Comparison of ENCODE assay signal across 1 cellular context in the genomic region with DNA sequence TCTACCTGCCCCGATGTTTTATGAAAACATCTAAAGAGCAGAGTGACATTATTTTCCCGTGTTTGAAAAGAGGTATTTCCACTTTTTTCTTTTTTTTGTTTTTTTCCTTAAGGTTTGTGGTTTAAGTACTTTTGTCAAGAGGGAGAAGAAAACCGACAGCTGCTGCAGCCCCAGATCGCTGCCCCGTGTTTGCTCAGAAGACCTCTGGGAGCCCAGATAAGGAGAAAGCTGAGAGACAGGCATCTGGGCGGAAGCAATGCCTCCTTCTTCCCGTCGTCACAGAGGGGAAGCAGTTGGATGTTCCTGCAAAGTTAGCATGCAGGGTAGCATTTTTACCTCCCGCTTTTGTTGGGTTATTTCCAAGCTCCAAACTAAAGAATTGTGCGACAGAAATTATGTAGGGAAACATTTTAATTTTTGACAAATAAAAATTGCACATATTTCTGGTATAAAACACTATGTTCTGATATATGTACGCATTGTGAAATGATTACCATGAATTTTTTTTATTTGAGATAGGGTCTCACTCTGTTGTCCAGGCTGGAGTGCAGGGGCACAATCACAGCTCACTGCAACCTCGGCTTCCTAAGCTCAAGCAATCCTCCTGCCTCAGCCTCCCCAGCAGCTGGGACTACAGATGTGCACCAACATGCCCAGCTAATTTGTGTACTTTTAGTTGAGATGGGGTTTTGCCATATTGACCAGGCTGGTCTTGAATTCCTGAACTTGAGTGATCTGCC.
A peak's percentile ranks its signal among the peaks of the same experiment; 100 is the strongest.
TF ChIP-seq lines count a peak whose summit lies in the region.

No MANE protein-coding gene starts in this region.

TF ChIP-seq in K562, 482 proteins besides CTCF, POLR2A, EP300 and RAD21 (continued from another document and continues in another):
- TF ChIP-seq, protein P1, sequence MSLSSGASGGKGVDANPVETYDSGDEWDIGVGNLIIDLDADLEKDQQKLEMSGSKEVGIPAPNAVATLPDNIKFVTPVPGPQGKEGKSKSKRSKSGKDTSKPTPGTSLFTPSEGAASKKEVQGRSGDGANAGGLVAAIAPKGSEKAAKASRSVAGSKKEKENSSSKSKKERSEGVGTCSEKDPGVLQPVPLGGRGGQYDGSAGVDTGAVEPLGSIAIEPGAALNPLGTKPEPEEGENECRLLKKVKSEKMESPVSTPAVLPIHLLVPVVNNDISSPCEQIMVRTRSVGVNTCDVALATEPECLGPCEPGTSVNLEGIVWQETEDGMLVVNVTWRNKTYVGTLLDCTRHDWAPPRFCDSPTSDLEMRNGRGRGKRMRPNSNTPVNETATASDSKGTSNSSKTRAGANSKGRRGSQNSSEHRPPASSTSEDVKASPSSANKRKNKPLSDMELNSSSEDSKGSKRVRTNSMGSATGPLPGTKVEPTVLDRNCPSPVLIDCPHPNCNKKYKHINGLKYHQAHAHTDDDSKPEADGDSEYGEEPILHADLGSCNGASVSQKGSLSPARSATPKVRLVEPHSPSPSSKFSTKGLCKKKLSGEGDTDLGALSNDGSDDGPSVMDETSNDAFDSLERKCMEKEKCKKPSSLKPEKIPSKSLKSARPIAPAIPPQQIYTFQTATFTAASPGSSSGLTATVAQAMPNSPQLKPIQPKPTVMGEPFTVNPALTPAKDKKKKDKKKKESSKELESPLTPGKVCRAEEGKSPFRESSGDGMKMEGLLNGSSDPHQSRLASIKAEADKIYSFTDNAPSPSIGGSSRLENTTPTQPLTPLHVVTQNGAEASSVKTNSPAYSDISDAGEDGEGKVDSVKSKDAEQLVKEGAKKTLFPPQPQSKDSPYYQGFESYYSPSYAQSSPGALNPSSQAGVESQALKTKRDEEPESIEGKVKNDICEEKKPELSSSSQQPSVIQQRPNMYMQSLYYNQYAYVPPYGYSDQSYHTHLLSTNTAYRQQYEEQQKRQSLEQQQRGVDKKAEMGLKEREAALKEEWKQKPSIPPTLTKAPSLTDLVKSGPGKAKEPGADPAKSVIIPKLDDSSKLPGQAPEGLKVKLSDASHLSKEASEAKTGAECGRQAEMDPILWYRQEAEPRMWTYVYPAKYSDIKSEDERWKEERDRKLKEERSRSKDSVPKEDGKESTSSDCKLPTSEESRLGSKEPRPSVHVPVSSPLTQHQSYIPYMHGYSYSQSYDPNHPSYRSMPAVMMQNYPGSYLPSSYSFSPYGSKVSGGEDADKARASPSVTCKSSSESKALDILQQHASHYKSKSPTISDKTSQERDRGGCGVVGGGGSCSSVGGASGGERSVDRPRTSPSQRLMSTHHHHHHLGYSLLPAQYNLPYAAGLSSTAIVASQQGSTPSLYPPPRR (CRISPR knock-in tag; IDR thresholded peaks at IDR 0.05; ENCODE audit: borderline replicate concordance): no peak
- TF ChIP-seq PKNOX1 (IDR thresholded peaks at IDR 0.05): peak; percentile 84
- no peak for TF ChIP-seq TGIF2 (CRISPR knock-in tag; IDR thresholded peaks at IDR 0.05)
- no peak for TF ChIP-seq DDX20 (tag; IDR thresholded peaks at IDR 0.05; ENCODE audit: low read depth)
- no peak for TF ChIP-seq PHF8 (IDR thresholded peaks at IDR 0.05; ENCODE audit: borderline replicate concordance, low read length)
- TF ChIP-seq TSHZ1 (CRISPR knock-in tag; IDR thresholded peaks at IDR 0.05): no peak
- TF ChIP-seq ZFP1 (CRISPR knock-in tag; IDR thresholded peaks at IDR 0.05): no peak
- TF ChIP-seq STAG1 (CRISPR knock-in tag; IDR thresholded peaks at IDR 0.05; ENCODE audit: borderline replicate concordance): no peak
- TF ChIP-seq POLR2B (IDR thresholded peaks at IDR 0.05; ENCODE audit: low read depth, partially characterized antibody): no peak
- no peak for TF ChIP-seq RFX5 (IDR thresholded peaks at IDR 0.05; ENCODE audit: low read depth, low read length)
- TF ChIP-seq LARP7 (IDR thresholded peaks at IDR 0.05): no peak
- no peak for TF ChIP-seq RFX7 (CRISPR knock-in tag; IDR thresholded peaks at IDR 0.05)
- TF ChIP-seq, protein P2, sequence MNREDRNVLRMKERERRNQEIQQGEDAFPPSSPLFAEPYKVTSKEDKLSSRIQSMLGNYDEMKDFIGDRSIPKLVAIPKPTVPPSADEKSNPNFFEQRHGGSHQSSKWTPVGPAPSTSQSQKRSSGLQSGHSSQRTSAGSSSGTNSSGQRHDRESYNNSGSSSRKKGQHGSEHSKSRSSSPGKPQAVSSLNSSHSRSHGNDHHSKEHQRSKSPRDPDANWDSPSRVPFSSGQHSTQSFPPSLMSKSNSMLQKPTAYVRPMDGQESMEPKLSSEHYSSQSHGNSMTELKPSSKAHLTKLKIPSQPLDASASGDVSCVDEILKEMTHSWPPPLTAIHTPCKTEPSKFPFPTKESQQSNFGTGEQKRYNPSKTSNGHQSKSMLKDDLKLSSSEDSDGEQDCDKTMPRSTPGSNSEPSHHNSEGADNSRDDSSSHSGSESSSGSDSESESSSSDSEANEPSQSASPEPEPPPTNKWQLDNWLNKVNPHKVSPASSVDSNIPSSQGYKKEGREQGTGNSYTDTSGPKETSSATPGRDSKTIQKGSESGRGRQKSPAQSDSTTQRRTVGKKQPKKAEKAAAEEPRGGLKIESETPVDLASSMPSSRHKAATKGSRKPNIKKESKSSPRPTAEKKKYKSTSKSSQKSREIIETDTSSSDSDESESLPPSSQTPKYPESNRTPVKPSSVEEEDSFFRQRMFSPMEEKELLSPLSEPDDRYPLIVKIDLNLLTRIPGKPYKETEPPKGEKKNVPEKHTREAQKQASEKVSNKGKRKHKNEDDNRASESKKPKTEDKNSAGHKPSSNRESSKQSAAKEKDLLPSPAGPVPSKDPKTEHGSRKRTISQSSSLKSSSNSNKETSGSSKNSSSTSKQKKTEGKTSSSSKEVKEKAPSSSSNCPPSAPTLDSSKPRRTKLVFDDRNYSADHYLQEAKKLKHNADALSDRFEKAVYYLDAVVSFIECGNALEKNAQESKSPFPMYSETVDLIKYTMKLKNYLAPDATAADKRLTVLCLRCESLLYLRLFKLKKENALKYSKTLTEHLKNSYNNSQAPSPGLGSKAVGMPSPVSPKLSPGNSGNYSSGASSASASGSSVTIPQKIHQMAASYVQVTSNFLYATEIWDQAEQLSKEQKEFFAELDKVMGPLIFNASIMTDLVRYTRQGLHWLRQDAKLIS (CRISPR knock-in tag; IDR thresholded peaks at IDR 0.05): no peak
- TF ChIP-seq BACH1 (tag; IDR thresholded peaks at IDR 0.05): no peak
- no peak for TF ChIP-seq NR3C1 (CRISPR knock-in tag; IDR thresholded peaks at IDR 0.05)
- peak; percentile 25; the same call in 1 of the 2 replicates for TF ChIP-seq ZNF24 (IDR thresholded peaks at IDR 0.05)
- no peak for TF ChIP-seq SFPQ (IDR thresholded peaks at IDR 0.05; ENCODE audit: low read depth, low read length)
- no peak for TF ChIP-seq MAFF (IDR thresholded peaks at IDR 0.05; ENCODE audit: low read length)
- no peak for TF ChIP-seq RBM17 (IDR thresholded peaks at IDR 0.05; ENCODE audit: borderline replicate concordance, low read depth, low read length)
- TF ChIP-seq XRCC3 (IDR thresholded peaks at IDR 0.05): no peak
- peak; percentile 98 for TF ChIP-seq ARID1B (IDR thresholded peaks at IDR 0.05)
- TF ChIP-seq FOSL1 (tag; conservative IDR thresholded peaks at IDR 0.05): 0 out of 2 replicates have a peak, but pooled peaks have one; percentile 27
- TF ChIP-seq SPI1 (IDR thresholded peaks at IDR 0.05; ENCODE audit: borderline replicate concordance, low read depth, low read length): peak; percentile 58; the same call in 1 of the 2 replicates
- peak; percentile 98 for TF ChIP-seq CBFA2T3 (IDR thresholded peaks at IDR 0.05)
- TF ChIP-seq DNMT1 (IDR thresholded peaks at IDR 0.05): no peak
- TF ChIP-seq FIP1L1 (IDR thresholded peaks at IDR 0.05; ENCODE audit: low read depth, low read length, poor library complexity, severe bottlenecking): no peak
- TF ChIP-seq POLR2AphosphoS5 (IDR thresholded peaks at IDR 0.05; ENCODE audit: control insufficient read depth, insufficient read depth, low read depth, low read length): peak; percentile 95
- no peak for TF ChIP-seq GABPB2 (CRISPR knock-in tag; conservative IDR thresholded peaks at IDR 0.05)
- peak; percentile 54 for TF ChIP-seq SMAD1 (IDR thresholded peaks at IDR 0.05; ENCODE audit: low read depth, low read length, partially characterized antibody)
- no peak for TF ChIP-seq MXD1 (CRISPR knock-in tag; IDR thresholded peaks at IDR 0.05; ENCODE audit: borderline replicate concordance, poor library complexity, severe bottlenecking)
- peak; percentile 80; the same call in 1 of the 2 replicates for TF ChIP-seq ZNF395 (CRISPR knock-in tag; IDR thresholded peaks at IDR 0.05)
- TF ChIP-seq TAL1 (IDR thresholded peaks at IDR 0.05): peak; percentile 98
- no peak for TF ChIP-seq HMG20A (CRISPR knock-in tag; conservative IDR thresholded peaks at IDR 0.05)
- peak in 1 of 2 experiments; percentile 54; a peak in 1 of 4 replicates for TF ChIP-seq HDAC1 (IDR thresholded peaks at IDR 0.05)
- TF ChIP-seq ID3 (CRISPR knock-in tag; IDR thresholded peaks at IDR 0.05): no peak
- TF ChIP-seq ID3 (tag; IDR thresholded peaks at IDR 0.05): no peak
- peak; percentile 70 for TF ChIP-seq RBM25 (IDR thresholded peaks at IDR 0.05; ENCODE audit: low read depth, low read length, severe bottlenecking)
